In genomic region chr4:185821029-185821419, GRCh38 we compare ENCODE assay signal across 1 cellular context.
TF ChIP-seq lines count a peak whose summit lies in the region.

No MANE protein-coding gene starts in this region.

TF ChIP-seq in H1, 55 proteins besides CTCF, POLR2A, EP300 and RAD21 (continued from another document):
- TF ChIP-seq ASH2L (IDR thresholded peaks at IDR 0.05; ENCODE audit: low read length) (no peak), RBBP5 (IDR thresholded peaks at IDR 0.05; ENCODE audit: borderline replicate concordance, low read depth, low read length) (no peak)
TF ChIP-seq in H1: peak in this region for 0.
